In the genomic region with DNA sequence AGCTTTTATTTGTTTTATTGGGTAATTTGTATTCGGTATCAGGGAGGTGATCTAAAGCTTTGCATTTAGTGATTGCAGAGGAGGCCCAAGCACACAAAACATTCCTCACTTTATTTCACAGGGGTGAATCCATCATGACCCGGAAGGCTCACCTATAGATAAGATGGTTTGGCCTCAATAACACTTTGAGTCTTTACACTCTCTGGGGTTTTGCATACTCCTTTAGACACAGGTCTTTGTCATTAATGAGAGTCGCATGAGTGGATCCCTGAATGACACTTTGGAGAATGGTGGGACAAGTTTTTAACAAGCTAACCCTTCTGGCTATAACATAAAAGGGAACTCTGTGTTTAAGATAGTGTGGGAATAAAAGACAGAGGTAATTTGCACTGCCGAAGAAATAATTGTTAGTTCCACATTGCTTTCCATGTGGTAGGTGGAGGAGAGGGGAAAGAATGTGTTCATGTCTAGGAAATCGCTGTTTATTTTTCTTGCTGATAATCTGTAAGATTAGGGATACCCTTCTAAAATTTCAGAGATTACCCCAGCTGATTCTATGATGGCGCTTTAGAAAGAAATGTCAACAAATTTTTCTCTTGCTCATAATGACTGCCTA, we compare ENCODE assay signal across 1 cellular context.
TF ChIP-seq lines count a peak whose summit lies in the region.

No MANE protein-coding gene starts in this region.

TF ChIP-seq in HEK293, 187 proteins besides CTCF, POLR2A, EP300 and RAD21 (continued from another document):
- TF ChIP-seq, protein P1, sequence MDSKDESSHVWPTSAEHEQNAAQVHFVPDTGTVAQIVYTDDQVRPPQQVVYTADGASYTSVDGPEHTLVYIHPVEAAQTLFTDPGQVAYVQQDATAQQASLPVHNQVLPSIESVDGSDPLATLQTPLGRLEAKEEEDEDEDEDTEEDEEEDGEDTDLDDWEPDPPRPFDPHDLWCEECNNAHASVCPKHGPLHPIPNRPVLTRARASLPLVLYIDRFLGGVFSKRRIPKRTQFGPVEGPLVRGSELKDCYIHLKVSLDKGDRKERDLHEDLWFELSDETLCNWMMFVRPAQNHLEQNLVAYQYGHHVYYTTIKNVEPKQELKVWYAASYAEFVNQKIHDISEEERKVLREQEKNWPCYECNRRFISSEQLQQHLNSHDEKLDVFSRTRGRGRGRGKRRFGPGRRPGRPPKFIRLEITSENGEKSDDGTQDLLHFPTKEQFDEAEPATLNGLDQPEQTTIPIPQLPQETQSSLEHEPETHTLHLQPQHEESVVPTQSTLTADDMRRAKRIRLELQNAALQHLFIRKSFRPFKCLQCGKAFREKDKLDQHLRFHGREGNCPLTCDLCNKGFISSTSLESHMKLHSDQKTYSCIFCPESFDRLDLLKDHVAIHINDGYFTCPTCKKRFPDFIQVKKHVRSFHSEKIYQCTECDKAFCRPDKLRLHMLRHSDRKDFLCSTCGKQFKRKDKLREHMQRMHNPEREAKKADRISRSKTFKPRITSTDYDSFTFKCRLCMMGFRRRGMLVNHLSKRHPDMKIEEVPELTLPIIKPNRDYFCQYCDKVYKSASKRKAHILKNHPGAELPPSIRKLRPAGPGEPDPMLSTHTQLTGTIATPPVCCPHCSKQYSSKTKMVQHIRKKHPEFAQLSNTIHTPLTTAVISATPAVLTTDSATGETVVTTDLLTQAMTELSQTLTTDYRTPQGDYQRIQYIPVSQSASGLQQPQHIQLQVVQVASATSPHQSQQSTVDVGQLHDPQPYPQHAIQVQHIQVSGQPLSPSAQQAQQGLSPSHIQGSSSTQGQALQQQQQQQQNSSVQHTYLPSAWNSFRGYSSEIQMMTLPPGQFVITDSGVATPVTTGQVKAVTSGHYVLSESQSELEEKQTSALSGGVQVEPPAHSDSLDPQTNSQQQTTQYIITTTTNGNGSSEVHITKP (tag by site-specific recombination; IDR thresholded peaks at IDR 0.05), result peak; percentile 61
- no peak for TF ChIP-seq ZNF843 (tag by site-specific recombination; IDR thresholded peaks at IDR 0.05)
